In genomic region chr7:289209-289755, GRCh38 we compare ENCODE assay signal across 23 cellular contexts. TPM values are rescaled to one million over a fixed set of nuclear protein-coding genes. Genes with fewer than 3 reads are reported as not detected.
"Had no signal": no experiment of that assay in that cellular context is flagged by ENCODE, and none has a peak within 500 bp of the region (broad histone marks: within the 10 kb centered on the region; RNA-seq: fewer than 3 reads in every experiment).

No MANE protein-coding gene starts in this region.

- H3K4me3 ChIP-seq: ascending aorta, lower lobe of right lung, neural progenitor cell, right atrium auricular region, smooth muscle cell had no signal

- H3K36me3 ChIP-seq: ascending aorta, breast epithelium, lower lobe of right lung, neural progenitor cell, right atrium auricular region had no signal

- DNase-seq: activated B cell treated with CpG ODN at 0.5 μM for 24 hours; activated CD4-positive, alpha-beta T cell treated with anti-CD3 and anti-CD28 coated beads, Interleukin-2, amount 10 ng/mL, durations not matched to agents 24 days and 14 days; activated CD8-positive, alpha-beta memory T cell treated with anti-CD3 and anti-CD28 coated beads, Interleukin-2, amount 50 U/mL, for 48 hours; activated CD8-positive, alpha-beta T cell treated with anti-CD3 and anti-CD28 coated beads, Interleukin-2, amount 10 ng/mL, durations not matched to agents 7 days and 5 days; activated naive CD4-positive, alpha-beta T cell treated with anti-CD3 and anti-CD28 coated beads for 36 hours; activated naive CD8-positive, alpha-beta T cell treated with anti-CD3 and anti-CD28 coated beads, Interleukin-2, amount 50 U/mL, for 24 hours; cerebellar nuclear complex; effector CD8-positive, alpha-beta T cell; foreskin keratinocyte; stimulated activated naive CD8-positive, alpha-beta T cell treated with anti-CD3 and anti-CD28 coated beads, Interleukin-15, amount 100 ng/mL, for 72 hours; T-helper 2 cell; testis had no signal

- H3K27me3 ChIP-seq: neural progenitor cell, testis had no signal

- ATAC-seq: activated CD8-positive, alpha-beta T cell treated with anti-CD3 and anti-CD28 coated beads, Interleukin-2, amount 10 ng/mL, durations not matched to agents 7 days and 5 days; activated naive CD8-positive, alpha-beta T cell treated with anti-CD3 and anti-CD28 coated beads, Interleukin-2, amount 50 U/mL, for 24 hours; foreskin keratinocyte; left colon; lower lobe of right lung; stimulated activated naive CD8-positive, alpha-beta T cell treated with anti-CD3 and anti-CD28 coated beads, Interleukin-15, amount 100 ng/mL, for 72 hours had no signal

- H3K27ac ChIP-seq: ascending aorta, breast epithelium, foreskin keratinocyte, lower lobe of right lung, neural progenitor cell, right atrium auricular region, testis had no signal

- H3K9me3 ChIP-seq: ascending aorta, breast epithelium, lower lobe of right lung, right atrium auricular region, testis had no signal

- H3K4me1 ChIP-seq: breast epithelium, foreskin keratinocyte, neural progenitor cell had no signal

RNA-seq across cellular contexts. Expression of gene FOXL3, which starts 0.7 kb away (rescaled TPM):
- total RNA-seq: activated B cell treated with CpG ODN at 0.5 μM for 24 hours; activated CD4-positive, alpha-beta T cell treated with anti-CD3 and anti-CD28 coated beads, Interleukin-2, amount 10 ng/mL, durations not matched to agents 24 days and 14 days; activated CD8-positive, alpha-beta T cell treated with anti-CD3 and anti-CD28 coated beads, Interleukin-2, amount 10 ng/mL, durations not matched to agents 7 days and 5 days; activated naive CD4-positive, alpha-beta T cell treated with anti-CD3 and anti-CD28 coated beads for 36 hours; activated T-helper 1 cell treated with anti-CD3 and anti-CD28 coated beads, Interleukin-12 subunit alpha, Interleukin-12 subunit beta, Interleukin-2, Interleukin-4 antibody, amounts not matched to agents 30 ng/mL and 10 ng/mL and 1 ng/mL, durations not matched to agents 14 hours and 24 hours and 36 hours; ascending aorta; breast epithelium; foreskin keratinocyte; lower lobe of right lung; mesothelial cell of epicardium; myocyte; right atrium auricular region; smooth muscle cell; ureter had no signal
